Comparison of ENCODE assay signal across 22 cellular contexts in the genomic region with DNA sequence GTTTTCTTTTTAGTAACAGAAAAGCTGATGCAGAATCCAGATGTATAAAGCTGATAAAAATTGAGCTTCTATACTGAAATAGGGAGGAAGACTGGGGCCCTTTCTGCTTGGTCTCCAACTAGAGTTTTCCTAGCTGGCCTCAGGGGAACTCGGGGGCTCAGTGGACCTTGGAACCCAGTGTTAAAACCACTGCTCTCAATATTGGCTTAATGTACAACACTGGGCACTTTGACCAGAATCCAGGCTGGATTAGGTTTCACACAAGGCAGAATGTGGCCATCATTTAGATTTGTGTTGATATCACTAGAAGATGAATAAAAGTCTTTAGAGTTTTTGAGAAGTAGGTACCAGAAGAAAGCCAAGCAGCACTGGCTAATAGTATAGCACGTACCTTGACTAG.
"Had no signal": no experiment of that assay in that cellular context is flagged by ENCODE, and none has a peak within 500 bp of the region (broad histone marks: within the 10 kb centered on the region; RNA-seq: fewer than 3 reads in every experiment).

No MANE protein-coding gene starts in this region.

- ATAC-seq: effector memory CD8-positive, alpha-beta T cell; heart right ventricle; left lung; stimulated activated naive B cell treated with anti-CD40 and anti-IgM and Interleukin-4, amounts not matched to agents 10 μg/mL and 1 μg/mL and 100 μg/mL, for 72 hours had no signal

- DNase-seq: activated CD4-positive, alpha-beta memory T cell treated with anti-CD3 and anti-CD28 coated beads, Interleukin-2, amount 10 ng/mL, durations not matched to agents 7 days and 5 days; activated CD4-positive, alpha-beta T cell treated with anti-CD3 and anti-CD28 coated beads for 1 hour; activated CD4-positive, alpha-beta T cell treated with anti-CD3 and anti-CD28 coated beads, Interleukin-2, amount 10 ng/mL, durations not matched to agents 7 days and 5 days; activated CD8-positive, alpha-beta memory T cell treated with anti-CD3 and anti-CD28 coated beads, Interleukin-2, amount 50 U/mL, for 48 hours; activated gamma-delta T cell; activated naive CD4-positive, alpha-beta T cell treated with anti-CD3 and anti-CD28 coated beads, Interleukin-2, amount 10 ng/mL, durations not matched to agents 7 days and 5 days; activated naive CD8-positive, alpha-beta T cell treated with anti-CD3 and anti-CD28 coated beads, Interleukin-2, amount 10 ng/mL, durations not matched to agents 7 days and 5 days; activated T-cell treated with anti-CD3 and anti-CD28 coated beads, Interleukin-2, amount 50 U/mL, for 24 hours; caudate nucleus; cortex of kidney; effector memory CD8-positive, alpha-beta T cell; heart right ventricle; kidney glomerular epithelial cell; left lung; stimulated activated CD4-positive, alpha-beta T cell treated with anti-CD3 and anti-CD28 coated beads, Interleukin-15, amount 100 ng/mL, for 24 hours; stimulated activated CD4-positive, alpha-beta T cell treated with anti-CD3 and anti-CD28 coated beads, Interleukin-2, amount 100 ng/mL, for 24 hours; stimulated activated naive B cell treated with anti-CD40 and anti-IgM and Interleukin-4, amounts not matched to agents 10 μg/mL and 1 μg/mL and 100 μg/mL, for 72 hours; stomach; T-helper 2 cell; tibial artery had no signal

- H3K4me1 ChIP-seq: ascending aorta, stomach, tibial artery had no signal

- H3K4me3 ChIP-seq: ascending aorta, heart right ventricle, left lung, sigmoid colon, stomach, tibial artery had no signal

- H3K27me3 ChIP-seq: ascending aorta, heart right ventricle, left lung, sigmoid colon, stomach, tibial artery had no signal

- H3K9me3 ChIP-seq: ascending aorta, heart right ventricle, left lung, sigmoid colon, stomach, tibial artery had no signal

- H3K27ac ChIP-seq: ascending aorta, heart right ventricle, left lung, stomach, tibial artery had no signal
